In genomic region chr9:38228331-38229122, GRCh38 we compare ENCODE assay signal across 1 cellular context.
TF ChIP-seq lines count a peak whose summit lies in the region.

No MANE protein-coding gene starts in this region.

TF ChIP-seq in A549, 52 proteins besides CTCF, POLR2A, EP300 and RAD21 (continued from another document):
- no peak for TF ChIP-seq REST (IDR thresholded peaks at IDR 0.05)
